In genomic region chr19:43525836-43526771, GRCh38 we compare ENCODE assay signal across 8 cellular contexts. TPM values are rescaled to one million over a fixed set of nuclear protein-coding genes. Genes with fewer than 3 reads are reported as not detected.
DNase-seq lines count a peak whose midpoint lies in the region; ATAC-seq and TF ChIP-seq lines count a peak whose summit lies in the region.

No MANE protein-coding gene starts in this region.

- CTCF ChIA-PET in RWPE1 (lab: Yijun Ruan, JAX), result interaction anchor here (0.6 to 1.3 kb wide), 3 partner anchors 8 to 284 kb away, joined by 6 to 8 read pairs (median 6); no protein-coding TSS in a partner anchor

- no peak for ATAC-seq in GM18873 (IDR thresholded peaks at IDR 0.05; ENCODE audit: low FRiP score, unreplicated experiment)

- WGBS in thymus, result 2% methylated on average over 26 of the region's 26 CpGs

- H3K27me3 ChIP-seq in thymus (ENCODE audit: control insufficient read depth, insufficient read depth), result no peaks in the 10 kb centered on the region

- no peaks in the 10 kb centered on the region for H3K9me3 ChIP-seq in thymus (ENCODE audit: control insufficient read depth)

- H3K9me3 Mint-ChIP-seq in mesothelial cell of epicardium, result no peaks in the 10 kb centered on the region

- peaks cover 7% of the 10 kb centered on the region for H3K4me1 ChIP-seq in thymus (ENCODE audit: control insufficient read depth, insufficient read depth, low read length)

- H3K4me3 Mint-ChIP-seq in mesothelial cell of epicardium, result peak overlapping the region; percentile 87

- POLR2A ChIA-PET in RWPE1 (lab: Yijun Ruan, JAX; ENCODE audit: low non-redundant PET), result interaction anchor here (0.5 to 0.6 kb wide), 2 partner anchors 81 to 1450 kb away, joined by 3 read pairs; partner anchors contain the start of gene ZNF574

- H3K4me1 Mint-ChIP-seq in mesothelial cell of epicardium, result peaks cover 28% of the 10 kb centered on the region

- DNase-seq in GM12864 (ENCODE audit: low read depth), result no peak
- DNase-seq in RWPE1 (ENCODE audit: low spot score), result peak; percentile 25
- peak; percentile 34 for DNase-seq in dermis blood vessel endothelial cell
- no peak for DNase-seq in mesothelial cell of epicardium (ENCODE audit: low spot score in 2 of 2, unreplicated experiment in 2 of 2)
- no peak for DNase-seq in H4 (ENCODE audit: low spot score)
- no peak for DNase-seq in iPS-NIHi7 (ENCODE audit: extremely low spot score)

- no peak for TF ChIP-seq CTCF in GM12864 (IDR thresholded peaks at IDR 0.05; ENCODE audit: low read depth, low read length, missing control alignments)
- TF ChIP-seq CTCF in RWPE1 (conservative IDR thresholded peaks at IDR 0.05; ENCODE audit: low read depth), result no peak
- TF ChIP-seq CTCF in mesothelial cell of epicardium (IDR thresholded peaks at IDR 0.05; ENCODE audit: unreplicated experiment), result no peak

- H3K27ac Mint-ChIP-seq in mesothelial cell of epicardium, result peak overlapping the region; percentile 83

- no peaks in the 10 kb centered on the region for H3K36me3 ChIP-seq in thymus (ENCODE audit: control insufficient read depth, insufficient read depth)

- no peaks in the 10 kb centered on the region for H3K27me3 Mint-ChIP-seq in mesothelial cell of epicardium (ENCODE audit: low read depth)

- peak overlapping the region; percentile 87 for H3K4me3 ChIP-seq in GM12864 (ENCODE audit: low read depth, low read length)
- H3K4me3 ChIP-seq in thymus (ENCODE audit: low read length), result peak overlapping the region; percentile 95

- H3K36me3 Mint-ChIP-seq in mesothelial cell of epicardium, result no peaks in the 10 kb centered on the region

- H3K27ac ChIP-seq in RWPE1, result peak overlapping the region; percentile 94
- peak overlapping the region; percentile 85 for H3K27ac ChIP-seq in thymus (ENCODE audit: low read depth)

RNA-seq across cellular contexts. Expression of gene ETHE1, which starts 0.9 kb away (rescaled TPM):
- total RNA-seq in dermis blood vessel endothelial cell, result 102 and 104 TPM in 2 replicates
- total RNA-seq in mesothelial cell of epicardium, result 26.8 to 29.0 TPM (median 27.9 TPM) in 3 replicates
- polyA plus RNA-seq in thymus, result 44.8 TPM
- total RNA-seq in H4 (2014; rRNA removed; shearing (Covaris generic)), result 33.6 and 50.4 TPM in 2 replicates

RNA-seq across cellular contexts. Expression of gene ZNF575, which starts 6.9 kb away (rescaled TPM):
- total RNA-seq in dermis blood vessel endothelial cell (0.23 TPM in 1 of 2 replicates, not detected in the other), mesothelial cell of epicardium (2.3 to 2.8 TPM (median 2.6 TPM) in 3 replicates)
- polyA plus RNA-seq in thymus, result 2.5 TPM
- total RNA-seq in H4 (2014; rRNA removed; shearing (Covaris generic)), result not detected in 2 replicates

RNA-seq across cellular contexts. Expression of gene PHLDB3, which starts 21.6 kb away (rescaled TPM):
- total RNA-seq in dermis blood vessel endothelial cell, result 34.2 and 49.8 TPM in 2 replicates
- total RNA-seq in mesothelial cell of epicardium, result 28.0 to 31.4 TPM (median 28.2 TPM) in 3 replicates
- polyA plus RNA-seq in thymus, result 37.9 TPM
- 1.3 and 2.1 TPM in 2 replicates for total RNA-seq in H4 (2014; rRNA removed; shearing (Covaris generic))

RNA-seq across cellular contexts. Expression of gene XRCC1, which starts 49.2 kb away (rescaled TPM):
- total RNA-seq in dermis blood vessel endothelial cell, result 16.8 and 18.6 TPM in 2 replicates
- 52.3 to 58.5 TPM (median 56.1 TPM) in 3 replicates for total RNA-seq in mesothelial cell of epicardium
- polyA plus RNA-seq in thymus, result 23.2 TPM
- 29.2 and 31.0 TPM in 2 replicates for total RNA-seq in H4 (2014; rRNA removed; shearing (Covaris generic))

RNA-seq across cellular contexts. Expression of gene PINLYP, which starts 49.5 kb away (rescaled TPM):
- total RNA-seq in dermis blood vessel endothelial cell (0.68 and 3.7 TPM in 2 replicates), mesothelial cell of epicardium (12.6 to 14.5 TPM (median 13.8 TPM) in 3 replicates)
- polyA plus RNA-seq in thymus, result 12.3 TPM
- not detected in 2 replicates for total RNA-seq in H4 (2014; rRNA removed; shearing (Covaris generic))

Comparison
In these comparisons a context has a peak if more than half of its experiments do, and no peak if none do; other contexts are left out.
1. DNase-seq: peak in RWPE1 (single experiment) and dermis blood vessel endothelial cell (single experiment); none in GM12864 (single experiment), mesothelial cell of epicardium (0 of 2), H4 (single experiment) and iPS-NIHi7 (single experiment).